Comparison of ENCODE assay signal across 18 cellular contexts in the genomic region with DNA sequence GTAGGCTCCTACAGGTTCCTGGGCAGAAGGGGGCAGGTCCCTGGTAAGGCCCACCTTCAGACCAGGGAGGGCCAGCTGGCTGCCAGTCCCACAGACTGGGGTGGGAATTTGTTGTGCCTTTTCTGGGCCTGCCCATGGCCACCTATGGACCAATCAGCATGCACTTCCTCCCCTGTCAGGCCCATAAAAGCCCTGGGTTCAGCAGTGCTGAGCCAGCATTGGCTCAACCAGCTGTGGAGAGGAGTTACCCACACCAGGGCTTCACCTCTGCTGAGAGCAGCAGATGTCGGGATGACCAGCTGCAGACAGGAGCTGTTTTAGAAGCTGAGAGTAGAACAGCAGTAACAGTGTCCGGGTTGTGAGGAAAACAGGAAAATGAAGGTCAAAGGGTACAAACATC.
"Had no signal": no experiment of that assay in that cellular context is flagged by ENCODE, and none has a peak within 500 bp of the region (broad histone marks: within the 10 kb centered on the region; RNA-seq: fewer than 3 reads in every experiment).

No MANE protein-coding gene starts in this region.

- H3K36me3 ChIP-seq: spleen, tibial nerve, uterus had no signal

- H3K27ac Mint-ChIP-seq: activated CD4-positive, alpha-beta memory T cell treated with anti-CD3 and anti-CD28 coated beads for 36 hours; activated CD4-positive, alpha-beta T cell treated with anti-CD3 and anti-CD28 coated beads for 36 hours; activated CD8-positive, alpha-beta memory T cell treated with anti-CD3 and anti-CD28 coated beads, Interleukin-2, amount 10 ng/mL, durations not matched to agents 7 days and 5 days; activated naive CD8-positive, alpha-beta T cell; mesothelial cell of epicardium; natural killer cell treated with Interleukin-12 subunit alpha and Interleukin-12 subunit beta and Interleukin-15 and Interleukin-18, amount 100 ng/mL, for 72 hours had no signal

- DNase-seq: activated CD4-positive, alpha-beta memory T cell treated with anti-CD3 and anti-CD28 coated beads for 36 hours; activated CD4-positive, alpha-beta T cell treated with anti-CD3 and anti-CD28 coated beads for 36 hours; activated CD8-positive, alpha-beta memory T cell treated with anti-CD3 and anti-CD28 coated beads, Interleukin-2, amount 10 ng/mL, durations not matched to agents 7 days and 5 days; amygdala; dermis blood vessel endothelial cell; foreskin fibroblast; spleen; stimulated activated naive CD4-positive, alpha-beta T cell treated with Interleukin-2 at 50 U/mL for 16 hours; uterus had no signal

- H3K4me1 ChIP-seq: parathyroid adenoma, spleen, tibial nerve, uterus had no signal

- H3K27me3 ChIP-seq: spleen, tibial nerve, uterus had no signal

- H2AFZ ChIP-seq: parathyroid adenoma had no signal

- H3K4me1 Mint-ChIP-seq: activated CD4-positive, alpha-beta T cell treated with anti-CD3 and anti-CD28 coated beads for 36 hours; activated CD8-positive, alpha-beta memory T cell treated with anti-CD3 and anti-CD28 coated beads, Interleukin-2, amount 10 ng/mL, durations not matched to agents 7 days and 5 days; mesothelial cell of epicardium had no signal

- H3K9ac ChIP-seq: parathyroid adenoma had no signal

- H3K4me3 Mint-ChIP-seq: activated CD4-positive, alpha-beta memory T cell treated with anti-CD3 and anti-CD28 coated beads for 36 hours; activated CD4-positive, alpha-beta T cell treated with anti-CD3 and anti-CD28 coated beads for 36 hours; activated CD8-positive, alpha-beta memory T cell treated with anti-CD3 and anti-CD28 coated beads, Interleukin-2, amount 10 ng/mL, durations not matched to agents 7 days and 5 days; activated naive CD8-positive, alpha-beta T cell; mesothelial cell of epicardium; natural killer cell treated with Interleukin-12 subunit alpha and Interleukin-12 subunit beta and Interleukin-15 and Interleukin-18, amount 100 ng/mL, for 72 hours had no signal

- H3K79me2 ChIP-seq: parathyroid adenoma had no signal

- H3K27me3 Mint-ChIP-seq: activated CD4-positive, alpha-beta T cell treated with anti-CD3 and anti-CD28 coated beads for 36 hours; activated CD8-positive, alpha-beta memory T cell treated with anti-CD3 and anti-CD28 coated beads, Interleukin-2, amount 10 ng/mL, durations not matched to agents 7 days and 5 days; activated naive CD8-positive, alpha-beta T cell; natural killer cell treated with Interleukin-12 subunit alpha and Interleukin-12 subunit beta and Interleukin-15 and Interleukin-18, amount 100 ng/mL, for 72 hours had no signal

- H3K27ac ChIP-seq: epithelial cell of prostate, parathyroid adenoma, spleen, tibial nerve, uterus had no signal

- FAIRE-seq: keratinocyte, TTC549 had no signal

- H3K36me3 Mint-ChIP-seq: activated CD4-positive, alpha-beta memory T cell treated with anti-CD3 and anti-CD28 coated beads for 36 hours; activated CD8-positive, alpha-beta memory T cell treated with anti-CD3 and anti-CD28 coated beads, Interleukin-2, amount 10 ng/mL, durations not matched to agents 7 days and 5 days; activated naive CD8-positive, alpha-beta T cell; mesothelial cell of epicardium; natural killer cell treated with Interleukin-12 subunit alpha and Interleukin-12 subunit beta and Interleukin-15 and Interleukin-18, amount 100 ng/mL, for 72 hours had no signal

- H3K9me3 ChIP-seq: uterus had no signal

- H3K9me3 Mint-ChIP-seq: activated CD4-positive, alpha-beta memory T cell treated with anti-CD3 and anti-CD28 coated beads for 36 hours had no signal

- ATAC-seq: activated CD4-positive, alpha-beta T cell treated with anti-CD3 and anti-CD28 coated beads for 36 hours; activated CD8-positive, alpha-beta memory T cell treated with anti-CD3 and anti-CD28 coated beads, Interleukin-2, amount 10 ng/mL, durations not matched to agents 7 days and 5 days had no signal

- H3K4me3 ChIP-seq: lung, spleen, tibial nerve, uterus had no signal
